Comparison of ENCODE assay signal across 1 cellular context in genomic region chr2:218419630-218420216, GRCh38.
TF ChIP-seq lines count a peak whose summit lies in the region.

No MANE protein-coding gene starts in this region.

TF ChIP-seq in HepG2, 621 proteins besides CTCF, POLR2A, EP300 and RAD21 (continued from another document):
- TF ChIP-seq, protein P1, sequence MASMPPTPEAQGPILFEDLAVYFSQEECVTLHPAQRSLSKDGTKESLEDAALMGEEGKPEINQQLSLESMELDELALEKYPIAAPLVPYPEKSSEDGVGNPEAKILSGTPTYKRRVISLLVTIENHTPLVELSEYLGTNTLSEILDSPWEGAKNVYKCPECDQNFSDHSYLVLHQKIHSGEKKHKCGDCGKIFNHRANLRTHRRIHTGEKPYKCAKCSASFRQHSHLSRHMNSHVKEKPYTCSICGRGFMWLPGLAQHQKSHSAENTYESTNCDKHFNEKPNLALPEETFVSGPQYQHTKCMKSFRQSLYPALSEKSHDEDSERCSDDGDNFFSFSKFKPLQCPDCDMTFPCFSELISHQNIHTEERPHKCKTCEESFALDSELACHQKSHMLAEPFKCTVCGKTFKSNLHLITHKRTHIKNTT (CRISPR knock-in tag; IDR thresholded peaks at IDR 0.05), result no peak
- TF ChIP-seq ZNF260 (CRISPR knock-in tag; IDR thresholded peaks at IDR 0.05; ENCODE audit: borderline replicate concordance, low read depth) (no peak), ZFX (CRISPR knock-in tag; IDR thresholded peaks at IDR 0.05; ENCODE audit: low read depth) (peak; percentile 33; the same call in 1 of the 2 replicates), ZNF235 (CRISPR knock-in tag; IDR thresholded peaks at IDR 0.05; ENCODE audit: borderline replicate concordance) (no peak), MTERF4 (CRISPR knock-in tag; IDR thresholded peaks at IDR 0.05) (0 out of 2 replicates have a peak, but pooled peaks have one; percentile 69), FOXJ3 (CRISPR knock-in tag; IDR thresholded peaks at IDR 0.05; ENCODE audit: borderline replicate concordance) (no peak), ZSCAN9 (CRISPR knock-in tag; IDR thresholded peaks at IDR 0.05; ENCODE audit: borderline replicate concordance) (no peak), ZNF546 (CRISPR knock-in tag; conservative IDR thresholded peaks at IDR 0.05) (no peak), TSC22D2 (CRISPR knock-in tag; IDR thresholded peaks at IDR 0.05; ENCODE audit: borderline replicate concordance) (0 out of 2 replicates have a peak, but pooled peaks have one; percentile 46), IRF1 (CRISPR knock-in tag; IDR thresholded peaks at IDR 0.05; ENCODE audit: low read depth) (no peak), HCFC1 (IDR thresholded peaks at IDR 0.05; ENCODE audit: low read depth, low read length) (no peak), ZNF576 (CRISPR knock-in tag; IDR thresholded peaks at IDR 0.05) (peak; percentile 88), ZNF121 (CRISPR knock-in tag; IDR thresholded peaks at IDR 0.05) (peak; percentile 62; the same call in 1 of the 2 replicates), ZNF3 (CRISPR knock-in tag; IDR thresholded peaks at IDR 0.05) (no peak), ZBTB42 (CRISPR knock-in tag; IDR thresholded peaks at IDR 0.05) (0 out of 2 replicates have a peak, but pooled peaks have one; percentile 24), NFIC (IDR thresholded peaks at IDR 0.05; ENCODE audit: low read length) (no peak), ZNF282 (IDR thresholded peaks at IDR 0.05; ENCODE audit: partially characterized antibody) (no peak), RBFOX2 (IDR thresholded peaks at IDR 0.05; ENCODE audit: low read depth, low read length) (no peak), ZNF678 (CRISPR knock-in tag; IDR thresholded peaks at IDR 0.05) (0 out of 2 replicates have a peak, but pooled peaks have one; percentile 38), DNMT1 (CRISPR knock-in tag; IDR thresholded peaks at IDR 0.05) (peak; percentile 36; the same call in 1 of the 2 replicates), DMAP1 (CRISPR knock-in tag; IDR thresholded peaks at IDR 0.05) (no peak), KDM4B (CRISPR knock-in tag; IDR thresholded peaks at IDR 0.05) (no peak), ZNF691 (CRISPR knock-in tag; IDR thresholded peaks at IDR 0.05; ENCODE audit: borderline replicate concordance, low read depth) (0 out of 2 replicates have a peak, but pooled peaks have one; percentile 55), ZFP41 (CRISPR knock-in tag; IDR thresholded peaks at IDR 0.05; ENCODE audit: borderline replicate concordance) (no peak), SMAD1 (CRISPR knock-in tag; IDR thresholded peaks at IDR 0.05; ENCODE audit: borderline replicate concordance, low read depth) (no peak), THAP9 (CRISPR knock-in tag; IDR thresholded peaks at IDR 0.05; ENCODE audit: borderline replicate concordance) (0 out of 2 replicates have a peak, but pooled peaks have one; percentile 44)
- TF ChIP-seq, protein P2, sequence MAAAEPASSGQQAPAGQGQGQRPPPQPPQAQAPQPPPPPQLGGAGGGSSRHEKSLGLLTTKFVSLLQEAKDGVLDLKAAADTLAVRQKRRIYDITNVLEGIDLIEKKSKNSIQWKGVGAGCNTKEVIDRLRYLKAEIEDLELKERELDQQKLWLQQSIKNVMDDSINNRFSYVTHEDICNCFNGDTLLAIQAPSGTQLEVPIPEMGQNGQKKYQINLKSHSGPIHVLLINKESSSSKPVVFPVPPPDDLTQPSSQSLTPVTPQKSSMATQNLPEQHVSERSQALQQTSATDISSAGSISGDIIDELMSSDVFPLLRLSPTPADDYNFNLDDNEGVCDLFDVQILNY (CRISPR knock-in tag; conservative IDR thresholded peaks at IDR 0.05), result no peak
- TF ChIP-seq, protein P3, sequence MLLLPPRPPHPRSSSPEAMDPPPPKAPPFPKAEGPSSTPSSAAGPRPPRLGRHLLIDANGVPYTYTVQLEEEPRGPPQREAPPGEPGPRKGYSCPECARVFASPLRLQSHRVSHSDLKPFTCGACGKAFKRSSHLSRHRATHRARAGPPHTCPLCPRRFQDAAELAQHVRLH (CRISPR knock-in tag; IDR thresholded peaks at IDR 0.05; ENCODE audit: borderline replicate concordance, low read depth), result no peak
- TF ChIP-seq, protein P4, sequence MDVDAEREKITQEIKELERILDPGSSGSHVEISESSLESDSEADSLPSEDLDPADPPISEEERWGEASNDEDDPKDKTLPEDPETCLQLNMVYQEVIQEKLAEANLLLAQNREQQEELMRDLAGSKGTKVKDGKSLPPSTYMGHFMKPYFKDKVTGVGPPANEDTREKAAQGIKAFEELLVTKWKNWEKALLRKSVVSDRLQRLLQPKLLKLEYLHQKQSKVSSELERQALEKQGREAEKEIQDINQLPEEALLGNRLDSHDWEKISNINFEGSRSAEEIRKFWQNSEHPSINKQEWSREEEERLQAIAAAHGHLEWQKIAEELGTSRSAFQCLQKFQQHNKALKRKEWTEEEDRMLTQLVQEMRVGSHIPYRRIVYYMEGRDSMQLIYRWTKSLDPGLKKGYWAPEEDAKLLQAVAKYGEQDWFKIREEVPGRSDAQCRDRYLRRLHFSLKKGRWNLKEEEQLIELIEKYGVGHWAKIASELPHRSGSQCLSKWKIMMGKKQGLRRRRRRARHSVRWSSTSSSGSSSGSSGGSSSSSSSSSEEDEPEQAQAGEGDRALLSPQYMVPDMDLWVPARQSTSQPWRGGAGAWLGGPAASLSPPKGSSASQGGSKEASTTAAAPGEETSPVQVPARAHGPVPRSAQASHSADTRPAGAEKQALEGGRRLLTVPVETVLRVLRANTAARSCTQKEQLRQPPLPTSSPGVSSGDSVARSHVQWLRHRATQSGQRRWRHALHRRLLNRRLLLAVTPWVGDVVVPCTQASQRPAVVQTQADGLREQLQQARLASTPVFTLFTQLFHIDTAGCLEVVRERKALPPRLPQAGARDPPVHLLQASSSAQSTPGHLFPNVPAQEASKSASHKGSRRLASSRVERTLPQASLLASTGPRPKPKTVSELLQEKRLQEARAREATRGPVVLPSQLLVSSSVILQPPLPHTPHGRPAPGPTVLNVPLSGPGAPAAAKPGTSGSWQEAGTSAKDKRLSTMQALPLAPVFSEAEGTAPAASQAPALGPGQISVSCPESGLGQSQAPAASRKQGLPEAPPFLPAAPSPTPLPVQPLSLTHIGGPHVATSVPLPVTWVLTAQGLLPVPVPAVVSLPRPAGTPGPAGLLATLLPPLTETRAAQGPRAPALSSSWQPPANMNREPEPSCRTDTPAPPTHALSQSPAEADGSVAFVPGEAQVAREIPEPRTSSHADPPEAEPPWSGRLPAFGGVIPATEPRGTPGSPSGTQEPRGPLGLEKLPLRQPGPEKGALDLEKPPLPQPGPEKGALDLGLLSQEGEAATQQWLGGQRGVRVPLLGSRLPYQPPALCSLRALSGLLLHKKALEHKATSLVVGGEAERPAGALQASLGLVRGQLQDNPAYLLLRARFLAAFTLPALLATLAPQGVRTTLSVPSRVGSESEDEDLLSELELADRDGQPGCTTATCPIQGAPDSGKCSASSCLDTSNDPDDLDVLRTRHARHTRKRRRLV (CRISPR knock-in tag; IDR thresholded peaks at IDR 0.05), result no peak
- TF ChIP-seq, protein P5, sequence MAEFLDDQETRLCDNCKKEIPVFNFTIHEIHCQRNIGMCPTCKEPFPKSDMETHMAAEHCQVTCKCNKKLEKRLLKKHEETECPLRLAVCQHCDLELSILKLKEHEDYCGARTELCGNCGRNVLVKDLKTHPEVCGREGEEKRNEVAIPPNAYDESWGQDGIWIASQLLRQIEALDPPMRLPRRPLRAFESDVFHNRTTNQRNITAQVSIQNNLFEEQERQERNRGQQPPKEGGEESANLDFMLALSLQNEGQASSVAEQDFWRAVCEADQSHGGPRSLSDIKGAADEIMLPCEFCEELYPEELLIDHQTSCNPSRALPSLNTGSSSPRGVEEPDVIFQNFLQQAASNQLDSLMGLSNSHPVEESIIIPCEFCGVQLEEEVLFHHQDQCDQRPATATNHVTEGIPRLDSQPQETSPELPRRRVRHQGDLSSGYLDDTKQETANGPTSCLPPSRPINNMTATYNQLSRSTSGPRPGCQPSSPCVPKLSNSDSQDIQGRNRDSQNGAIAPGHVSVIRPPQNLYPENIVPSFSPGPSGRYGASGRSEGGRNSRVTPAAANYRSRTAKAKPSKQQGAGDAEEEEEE (CRISPR knock-in tag; IDR thresholded peaks at IDR 0.05; ENCODE audit: borderline replicate concordance), result 0 out of 2 replicates have a peak, but pooled peaks have one; percentile 44
